ENCODE assay signal across 1 cellular context in genomic region chr22:27372969-27373670, GRCh38.
TF ChIP-seq lines count a peak whose summit lies in the region.

No MANE protein-coding gene starts in this region.

TF ChIP-seq in HepG2, 621 proteins besides CTCF, POLR2A, EP300 and RAD21 (continued from another document):
- no peak for TF ChIP-seq E2F1 (CRISPR knock-in tag; IDR thresholded peaks at IDR 0.05)
- TF ChIP-seq TCF7 (IDR thresholded peaks at IDR 0.05; ENCODE audit: low read depth), result 0 out of 2 replicates have a peak, but pooled peaks have one; percentile 10
- TF ChIP-seq ARID5B (CRISPR knock-in tag; IDR thresholded peaks at IDR 0.05), result peak; percentile 44; the same call in 1 of the 2 replicates
- TF ChIP-seq GATAD2A (CRISPR knock-in tag; IDR thresholded peaks at IDR 0.05), result peak; percentile 45; the same call in 1 of the 2 replicates
- no peak for TF ChIP-seq SIX1 (CRISPR knock-in tag; IDR thresholded peaks at IDR 0.05; ENCODE audit: borderline replicate concordance)
- TF ChIP-seq REPIN1 (CRISPR knock-in tag; IDR thresholded peaks at IDR 0.05; ENCODE audit: borderline replicate concordance, low read depth), result no peak
- no peak for TF ChIP-seq SIN3B (IDR thresholded peaks at IDR 0.05; ENCODE audit: low read length)
- peak; percentile 42 for TF ChIP-seq SAP130 (CRISPR knock-in tag; IDR thresholded peaks at IDR 0.05; ENCODE audit: low read depth)
- TF ChIP-seq ZNF605 (CRISPR knock-in tag; IDR thresholded peaks at IDR 0.05), result no peak
- 0 out of 2 replicates have a peak, but pooled peaks have one; percentile 16 for TF ChIP-seq THAP11 (CRISPR knock-in tag; IDR thresholded peaks at IDR 0.05)
- TF ChIP-seq TBX2 (CRISPR knock-in tag; IDR thresholded peaks at IDR 0.05; ENCODE audit: borderline replicate concordance), result 0 out of 2 replicates have a peak, but pooled peaks have one; percentile 21
- TF ChIP-seq NR2F6 (IDR thresholded peaks at IDR 0.05), result no peak
- TF ChIP-seq NR2F6 (CRISPR knock-in tag; IDR thresholded peaks at IDR 0.05), result peak; percentile 25; the same call in 1 of the 2 replicates
- no peak for TF ChIP-seq CENPX (CRISPR knock-in tag; IDR thresholded peaks at IDR 0.05)
- TF ChIP-seq TRIM22 (IDR thresholded peaks at IDR 0.05), result no peak
- no peak for TF ChIP-seq SOX6 (IDR thresholded peaks at IDR 0.05)
- peak; percentile 61 for TF ChIP-seq SOX6 (CRISPR knock-in tag; IDR thresholded peaks at IDR 0.05)
- peak; percentile 14; the same call in 1 of the 2 replicates for TF ChIP-seq DRAP1 (CRISPR knock-in tag; IDR thresholded peaks at IDR 0.05)
- TF ChIP-seq ZFX (CRISPR knock-in tag; IDR thresholded peaks at IDR 0.05; ENCODE audit: low read depth), result peak; percentile 46; the same call in 1 of the 2 replicates
- peak; percentile 76 for TF ChIP-seq FOXP4 (CRISPR knock-in tag; IDR thresholded peaks at IDR 0.05)
- TF ChIP-seq ZNF782 (CRISPR knock-in tag; IDR thresholded peaks at IDR 0.05; ENCODE audit: borderline replicate concordance), result no peak
- TF ChIP-seq MIER3 (CRISPR knock-in tag; IDR thresholded peaks at IDR 0.05; ENCODE audit: borderline replicate concordance), result no peak
- TF ChIP-seq ZNF264 (CRISPR knock-in tag; IDR thresholded peaks at IDR 0.05), result no peak
- TF ChIP-seq RFXANK (CRISPR knock-in tag; IDR thresholded peaks at IDR 0.05), result no peak
- no peak for TF ChIP-seq TEF (CRISPR knock-in tag; IDR thresholded peaks at IDR 0.05)
- no peak for TF ChIP-seq TOE1 (CRISPR knock-in tag; IDR thresholded peaks at IDR 0.05)
- no peak for TF ChIP-seq ZNF761 (CRISPR knock-in tag; conservative IDR thresholded peaks at IDR 0.05)
